ENCODE assay signal across 14 cellular contexts in the genomic region with DNA sequence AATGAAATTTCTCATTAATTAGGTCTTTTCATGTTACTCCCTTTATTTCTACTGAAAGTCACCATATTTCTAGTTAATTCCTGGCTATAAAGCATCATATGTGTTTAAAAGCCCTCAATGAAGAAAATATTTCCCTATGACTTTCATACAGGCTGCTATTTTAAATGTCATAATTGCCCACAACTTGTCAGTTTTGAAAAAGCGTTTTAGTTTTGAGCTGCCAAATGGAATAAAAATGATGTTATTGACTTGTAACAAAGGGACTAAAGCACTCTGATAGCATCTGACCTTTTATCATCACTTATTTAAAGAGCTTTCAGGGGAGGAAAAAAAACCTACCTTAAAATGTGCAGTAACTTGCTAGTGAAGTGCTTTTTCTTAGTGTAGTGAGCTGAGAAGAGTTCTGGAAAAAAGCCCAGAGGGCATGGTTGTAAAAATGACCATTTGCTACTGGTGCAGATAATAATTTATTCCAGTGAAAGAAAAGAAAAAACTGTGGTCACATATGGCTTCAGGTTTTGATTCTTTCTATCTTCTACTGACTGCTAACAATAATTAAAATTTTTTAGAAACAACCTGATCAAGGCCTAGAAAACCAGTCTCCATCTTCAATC.
"Had no signal": no experiment of that assay in that cellular context is flagged by ENCODE, and none has a peak within 500 bp of the region (broad histone marks: within the 10 kb centered on the region; RNA-seq: fewer than 3 reads in every experiment).

No MANE protein-coding gene starts in this region.

- ATAC-seq: activated T-cell treated with anti-CD3 and anti-CD28 coated beads, Interleukin-2, amount 50 U/mL, for 72 hours; esophagus mucosa; gastrocnemius medialis; heart left ventricle; left ventricle myocardium superior had no signal

- DNase-seq: activated CD4-positive, alpha-beta T cell treated with anti-CD3 and anti-CD28 coated beads for 1 hour; activated effector memory CD4-positive, alpha-beta T cell treated with anti-CD3 and anti-CD28 coated beads, Interleukin-2, amount 50 U/mL, for 16 hours; activated T-cell treated with anti-CD3 and anti-CD28 coated beads, Interleukin-2, amount 50 U/mL, for 72 hours; effector CD4-positive, alpha-beta T cell; gastrocnemius medialis; heart left ventricle; kidney glomerular epithelial cell; left ventricle myocardium superior; stimulated activated CD4-positive, alpha-beta T cell treated with anti-CD3 and anti-CD28 coated beads, Interleukin-12 subunit alpha, Interleukin-12 subunit beta, amount 100 ng/mL, for 4 hours; stimulated activated CD4-positive, alpha-beta T cell treated with anti-CD3 and anti-CD28 coated beads, Interleukin-1b, Interleukin-23, amount 100 ng/mL, for 48 hours; stimulated activated naive CD4-positive, alpha-beta T cell treated with Interleukin-2 at 50 U/mL for 16 hours; uterus; WERI-Rb-1 had no signal
